In the genomic region with DNA sequence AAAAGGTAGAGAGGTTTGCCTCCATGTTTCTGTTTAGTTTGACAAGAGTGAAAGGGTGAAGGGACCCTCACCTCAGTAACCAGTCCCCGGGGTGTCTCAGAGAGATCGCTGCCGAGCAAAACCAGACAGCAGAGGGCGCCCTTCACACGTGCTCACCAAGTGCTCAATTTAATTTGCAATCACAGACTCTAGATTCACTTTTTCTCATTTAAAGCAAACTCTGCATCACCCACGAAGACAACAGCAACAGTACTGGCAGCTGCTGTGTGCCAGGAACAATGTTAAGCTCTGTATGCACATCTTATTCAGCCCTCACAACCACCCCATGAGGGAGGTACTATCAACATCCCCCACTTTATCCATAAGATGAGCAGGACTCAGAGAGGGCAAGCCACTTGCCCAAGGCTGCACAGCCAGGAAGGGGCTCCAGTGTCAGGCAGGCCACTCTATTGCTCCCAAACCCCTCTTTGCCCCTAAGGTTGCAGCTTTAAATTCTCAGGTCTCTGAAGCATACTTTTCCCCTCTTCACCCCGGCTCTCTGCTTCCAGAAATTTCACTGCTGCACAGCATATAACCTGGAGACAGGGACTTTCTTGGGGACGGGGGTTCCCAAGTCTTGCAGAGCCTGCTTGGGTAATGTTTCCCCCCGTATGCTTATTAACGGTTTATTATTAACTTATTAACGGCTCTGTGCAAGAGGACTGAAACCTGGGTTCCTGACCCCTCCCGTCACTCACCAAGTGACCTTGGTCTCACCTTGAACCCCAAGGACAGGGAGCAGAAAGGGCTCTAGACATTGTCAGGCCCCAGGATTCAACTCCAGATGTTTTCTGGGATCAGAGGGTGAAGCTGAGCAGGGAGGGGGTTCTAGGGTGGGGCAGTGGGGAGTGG, we compare ENCODE assay signal across 1 cellular context.
A peak's percentile ranks its signal among the peaks of the same experiment; 100 is the strongest.
TF ChIP-seq lines count a peak whose summit lies in the region.

No MANE protein-coding gene starts in this region.

TF ChIP-seq in HepG2, 621 proteins besides CTCF, POLR2A, EP300 and RAD21 (continued from another document):
- TF ChIP-seq, protein P1, sequence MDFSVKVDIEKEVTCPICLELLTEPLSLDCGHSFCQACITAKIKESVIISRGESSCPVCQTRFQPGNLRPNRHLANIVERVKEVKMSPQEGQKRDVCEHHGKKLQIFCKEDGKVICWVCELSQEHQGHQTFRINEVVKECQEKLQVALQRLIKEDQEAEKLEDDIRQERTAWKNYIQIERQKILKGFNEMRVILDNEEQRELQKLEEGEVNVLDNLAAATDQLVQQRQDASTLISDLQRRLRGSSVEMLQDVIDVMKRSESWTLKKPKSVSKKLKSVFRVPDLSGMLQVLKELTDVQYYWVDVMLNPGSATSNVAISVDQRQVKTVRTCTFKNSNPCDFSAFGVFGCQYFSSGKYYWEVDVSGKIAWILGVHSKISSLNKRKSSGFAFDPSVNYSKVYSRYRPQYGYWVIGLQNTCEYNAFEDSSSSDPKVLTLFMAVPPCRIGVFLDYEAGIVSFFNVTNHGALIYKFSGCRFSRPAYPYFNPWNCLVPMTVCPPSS (IDR thresholded peaks at IDR 0.05): no peak
- TF ChIP-seq PCBP1 (IDR thresholded peaks at IDR 0.05; ENCODE audit: borderline replicate concordance, low read depth, low read length): no peak
- no peak for TF ChIP-seq ZNF678 (CRISPR knock-in tag; IDR thresholded peaks at IDR 0.05)
- TF ChIP-seq ZBTB20 (CRISPR knock-in tag; IDR thresholded peaks at IDR 0.05; ENCODE audit: borderline replicate concordance, low read depth): peak; percentile 22
- peak; percentile 52; the same call in 1 of the 2 replicates for TF ChIP-seq MIER3 (CRISPR knock-in tag; IDR thresholded peaks at IDR 0.05; ENCODE audit: borderline replicate concordance)
- no peak for TF ChIP-seq ZNF160 (CRISPR knock-in tag; IDR thresholded peaks at IDR 0.05)
- TF ChIP-seq BRCA1 (CRISPR knock-in tag; IDR thresholded peaks at IDR 0.05): no peak
- no peak for TF ChIP-seq ZFY (CRISPR knock-in tag; IDR thresholded peaks at IDR 0.05)
- no peak for TF ChIP-seq ZNF550 (CRISPR knock-in tag; IDR thresholded peaks at IDR 0.05; ENCODE audit: borderline replicate concordance)
